ENCODE assay signal across 8 cellular contexts in genomic region chr5:157459715-157460599, GRCh38. TPM values are rescaled to one million over a fixed set of nuclear protein-coding genes. Genes with fewer than 3 reads are reported as not detected.
A peak's percentile ranks its signal among the peaks of the same experiment; 100 is the strongest.
DNase-seq lines count a peak whose midpoint lies in the region; ATAC-seq lines count a peak whose summit lies in the region.

Gene NIPAL4, plus strand, starts transcription at chr5:157460213. Its CDS starts 108 bp downstream, at chr5:157460321.

- no peaks in the 10 kb centered on the region for H3K9me3 Mint-ChIP-seq in activated naive CD4-positive, alpha-beta T cell treated with anti-CD3 and anti-CD28 coated beads for 36 hours

- H3K4me3 Mint-ChIP-seq in activated naive CD4-positive, alpha-beta T cell treated with anti-CD3 and anti-CD28 coated beads for 36 hours, result peak within 1 kb of the TSS; percentile 76

- H3K36me3 Mint-ChIP-seq in activated naive CD4-positive, alpha-beta T cell treated with anti-CD3 and anti-CD28 coated beads for 36 hours (ENCODE audit: low read depth), result peaks cover 9% of the 10 kb centered on the region

- intact Hi-C loops in activated naive CD4-positive, alpha-beta T cell treated with anti-CD3 and anti-CD28 coated beads for 36 hours (cut with micrococcal nuclease), result loop anchor here (1.0 to 10.0 kb wide), 5 partner anchors 8 to 1997 kb away; no protein-coding TSS in a partner anchor
- intact Hi-C loops in left cardiac atrium (cut with DNase I), result no loop called here

- H3K4me1 Mint-ChIP-seq in activated naive CD4-positive, alpha-beta T cell treated with anti-CD3 and anti-CD28 coated beads for 36 hours (ENCODE audit: low read depth), result peaks cover 25% of the 10 kb centered on the region

- CTCF ChIA-PET in activated naive CD4-positive, alpha-beta T cell treated with anti-CD3 and anti-CD28 coated beads for 36 hours (lab: Charles Lee), result interaction anchor here (0.8 to 3.1 kb wide), 9 partner anchors 11 to 281 kb away, joined by 3 to 24 read pairs (median 3); no protein-coding TSS in a partner anchor

- ATAC-seq in left cardiac atrium (peak; percentile 39 to 55), HG03521 (IDR thresholded peaks at IDR 0.05; ENCODE audit: unreplicated experiment) (no peak)

- peak; percentile 17 for DNase-seq in activated gamma-delta T cell (lab: John Stamatoyannopoulos, UW)
- DNase-seq in activated gamma-delta T cell treated with Interleukin-2 at 50 U/mL for 16 hours, result no peak
- peak; percentile 66 for DNase-seq in activated naive CD4-positive, alpha-beta T cell treated with anti-CD3 and anti-CD28 coated beads for 36 hours
- DNase-seq in left cardiac atrium, result no peak
- DNase-seq in renal cortical epithelial cell (ENCODE audit: low read depth), result peak; percentile 33
- no peak for DNase-seq in UCSD-AML1 (lab: John Stamatoyannopoulos, UW; ENCODE audit: unreplicated experiment)
- DNase-seq in effector CD4-positive, alpha-beta T cell, result no peak

- peaks cover 25% of the 10 kb centered on the region for H3K27me3 Mint-ChIP-seq in activated naive CD4-positive, alpha-beta T cell treated with anti-CD3 and anti-CD28 coated beads for 36 hours (ENCODE audit: low read depth)

- no peak within 1 kb of the TSS for H3K27ac Mint-ChIP-seq in activated naive CD4-positive, alpha-beta T cell treated with anti-CD3 and anti-CD28 coated beads for 36 hours

RNA-seq across cellular contexts. Expression of gene NIPAL4, which starts in this region (rescaled TPM):
- total RNA-seq in activated naive CD4-positive, alpha-beta T cell treated with anti-CD3 and anti-CD28 coated beads for 36 hours, result 10 to 100 TPM; 10.1 TPM
- 1 to 10 TPM in 1 of 2 donors, under 1 TPM in 1; 0.12 to 1.8 TPM for total RNA-seq in left cardiac atrium
- total RNA-seq in renal cortical epithelial cell, result 1.1 and 2.6 TPM in 2 replicates

Comparison
In these comparisons a context has a peak if more than half of its experiments do, and no peak if none do; other contexts are left out.
1. DNase-seq: peak in activated gamma-delta T cell (single experiment), activated naive CD4-positive, alpha-beta T cell treated with anti-CD3 and anti-CD28 coated beads for 36 hours (single experiment) and renal cortical epithelial cell (single experiment); none in activated gamma-delta T cell treated with Interleukin-2 at 50 U/mL for 16 hours (single experiment), left cardiac atrium (single experiment), UCSD-AML1 (single experiment) and effector CD4-positive, alpha-beta T cell (single experiment).